In the genomic region with DNA sequence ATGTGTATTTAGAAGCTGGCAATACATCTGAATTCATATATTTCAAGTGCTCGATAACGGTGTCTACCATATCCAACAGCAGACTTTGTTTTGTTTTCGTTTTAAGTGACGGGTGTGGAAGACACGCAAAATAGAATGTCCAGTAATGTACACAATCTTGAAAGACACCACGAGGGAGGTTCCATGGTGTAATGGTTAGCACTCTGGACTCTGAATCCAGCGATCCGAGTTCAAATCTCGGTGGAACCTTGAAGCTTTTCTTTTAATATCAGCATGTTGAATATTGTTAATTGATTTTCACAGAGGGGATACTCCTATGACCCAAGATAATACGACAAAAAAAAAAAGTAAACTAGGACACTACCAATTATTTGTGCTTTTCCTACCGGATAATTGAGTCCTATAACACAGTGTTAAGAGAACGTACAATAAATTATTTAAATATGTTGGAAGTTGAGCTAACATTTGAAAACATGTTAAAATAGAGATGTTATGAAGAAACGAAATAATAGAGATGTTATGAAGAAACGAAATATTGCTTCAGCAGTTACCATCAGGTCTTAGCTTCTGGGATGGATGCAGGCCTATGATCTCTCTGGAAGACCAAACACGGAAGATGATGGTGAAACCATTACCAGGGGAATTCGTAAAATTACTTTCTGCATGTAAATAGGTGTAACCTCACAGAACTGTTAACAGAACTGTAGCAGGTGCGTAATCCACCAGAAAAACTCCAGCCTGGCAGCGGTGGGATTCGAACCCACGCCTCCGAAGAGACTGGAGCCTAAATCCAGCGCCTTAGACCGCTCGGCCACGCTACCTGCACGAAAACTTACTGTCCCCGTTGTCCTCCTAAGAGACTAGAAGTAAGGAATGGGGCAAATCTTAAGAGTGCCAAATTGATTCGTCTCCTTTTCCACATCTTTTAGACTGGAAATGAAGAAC, we compare ENCODE assay signal across 1 cellular context.
TF ChIP-seq lines count a peak whose summit lies in the region.

No MANE protein-coding gene starts in this region.

TF ChIP-seq in HEK293, 187 proteins besides CTCF, POLR2A, EP300 and RAD21 (continued from another document and continues in another):
- TF ChIP-seq PRDM1 (tag by site-specific recombination; IDR thresholded peaks at IDR 0.05): peak; percentile 87
- no peak for TF ChIP-seq GLIS1 (tag by site-specific recombination; IDR thresholded peaks at IDR 0.05)
- peak; percentile 42; the same call in 1 of the 2 replicates for TF ChIP-seq KLF7 (tag by site-specific recombination; IDR thresholded peaks at IDR 0.05; ENCODE audit: borderline replicate concordance)
- peak; percentile 75 for TF ChIP-seq PATZ1 (tag by site-specific recombination; IDR thresholded peaks at IDR 0.05)
- TF ChIP-seq GLI2 (tag by site-specific recombination; IDR thresholded peaks at IDR 0.05; ENCODE audit: borderline replicate concordance, low read depth): peak; percentile 15; the same call in 1 of the 2 replicates
- peak; percentile 19; the same call in 1 of the 2 replicates for TF ChIP-seq GFI1B (tag by site-specific recombination; IDR thresholded peaks at IDR 0.05)
- no peak for TF ChIP-seq ZNF223 (tag by site-specific recombination; IDR thresholded peaks at IDR 0.05)
- TF ChIP-seq ZNF580 (tag by site-specific recombination; IDR thresholded peaks at IDR 0.05): 0 out of 2 replicates have a peak, but pooled peaks have one; percentile 21
- TF ChIP-seq ZBTB11 (tag by site-specific recombination; conservative IDR thresholded peaks at IDR 0.05; ENCODE audit: low read depth): peak; percentile 50; the same call in 1 of the 2 replicates
- TF ChIP-seq ZNF362 (tag by site-specific recombination; IDR thresholded peaks at IDR 0.05): peak; percentile 79
- no peak for TF ChIP-seq ZNF202 (tag by site-specific recombination; IDR thresholded peaks at IDR 0.05; ENCODE audit: borderline replicate concordance)
- no peak for TF ChIP-seq ZNF530 (tag by site-specific recombination; IDR thresholded peaks at IDR 0.05; ENCODE audit: low read depth)
- TF ChIP-seq ATF2 (tag by site-specific recombination; IDR thresholded peaks at IDR 0.05; ENCODE audit: low read depth): no peak; the same call in 1 of the 2 replicates
- TF ChIP-seq HOXC10 (CRISPR knock-in tag; IDR thresholded peaks at IDR 0.05): 0 out of 2 replicates have a peak, but pooled peaks have one; percentile 16
- TF ChIP-seq ZSCAN16 (tag by site-specific recombination; IDR thresholded peaks at IDR 0.05): peak; percentile 93
- TF ChIP-seq ZNF600 (tag by site-specific recombination; IDR thresholded peaks at IDR 0.05): no peak; the same call in 1 of the 2 replicates
- no peak for TF ChIP-seq ZNF488 (tag by site-specific recombination; IDR thresholded peaks at IDR 0.05)
- TF ChIP-seq, protein P1, sequence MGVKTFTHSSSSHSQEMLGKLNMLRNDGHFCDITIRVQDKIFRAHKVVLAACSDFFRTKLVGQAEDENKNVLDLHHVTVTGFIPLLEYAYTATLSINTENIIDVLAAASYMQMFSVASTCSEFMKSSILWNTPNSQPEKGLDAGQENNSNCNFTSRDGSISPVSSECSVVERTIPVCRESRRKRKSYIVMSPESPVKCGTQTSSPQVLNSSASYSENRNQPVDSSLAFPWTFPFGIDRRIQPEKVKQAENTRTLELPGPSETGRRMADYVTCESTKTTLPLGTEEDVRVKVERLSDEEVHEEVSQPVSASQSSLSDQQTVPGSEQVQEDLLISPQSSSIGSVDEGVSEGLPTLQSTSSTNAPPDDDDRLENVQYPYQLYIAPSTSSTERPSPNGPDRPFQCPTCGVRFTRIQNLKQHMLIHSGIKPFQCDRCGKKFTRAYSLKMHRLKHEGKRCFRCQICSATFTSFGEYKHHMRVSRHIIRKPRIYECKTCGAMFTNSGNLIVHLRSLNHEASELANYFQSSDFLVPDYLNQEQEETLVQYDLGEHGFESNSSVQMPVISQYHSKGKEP (tag by site-specific recombination; IDR thresholded peaks at IDR 0.05): peak; percentile 83
- TF ChIP-seq SP7 (tag by site-specific recombination; IDR thresholded peaks at IDR 0.05): no peak
- no peak for TF ChIP-seq ZNF791 (tag by site-specific recombination; IDR thresholded peaks at IDR 0.05)
- TF ChIP-seq YY2 (tag by site-specific recombination; IDR thresholded peaks at IDR 0.05): no peak
- peak; percentile 69; the same call in 1 of the 2 replicates for TF ChIP-seq ZNF785 (tag by site-specific recombination; IDR thresholded peaks at IDR 0.05)
- TF ChIP-seq TRIM28 (IDR thresholded peaks at IDR 0.05; ENCODE audit: borderline replicate concordance, low read length): peak; percentile 93
- no peak for TF ChIP-seq ZNF133 (tag by site-specific recombination; IDR thresholded peaks at IDR 0.05)
- TF ChIP-seq ZEB2 (tag by site-specific recombination; IDR thresholded peaks at IDR 0.05): peak; percentile 88
- no peak for TF ChIP-seq ZXDB (tag by site-specific recombination; IDR thresholded peaks at IDR 0.05)
- peak; percentile 59 for TF ChIP-seq KLF16 (tag by site-specific recombination; IDR thresholded peaks at IDR 0.05)
- 0 out of 2 replicates have a peak, but pooled peaks have one; percentile 15 for TF ChIP-seq ZBTB7A (tag by site-specific recombination; IDR thresholded peaks at IDR 0.05; ENCODE audit: low read depth)
- peak; percentile 29 for TF ChIP-seq ZBTB26 (tag by site-specific recombination; optimal IDR thresholded peaks at IDR 0.05)
- TF ChIP-seq ZNF248 (tag by site-specific recombination; IDR thresholded peaks at IDR 0.05): no peak
- TF ChIP-seq YY1 (tag by site-specific recombination; IDR thresholded peaks at IDR 0.05): peak; percentile 5; the same call in 1 of the 2 replicates
- TF ChIP-seq ZBTB1 (tag by site-specific recombination; IDR thresholded peaks at IDR 0.05): no peak
- TF ChIP-seq, protein P2, sequence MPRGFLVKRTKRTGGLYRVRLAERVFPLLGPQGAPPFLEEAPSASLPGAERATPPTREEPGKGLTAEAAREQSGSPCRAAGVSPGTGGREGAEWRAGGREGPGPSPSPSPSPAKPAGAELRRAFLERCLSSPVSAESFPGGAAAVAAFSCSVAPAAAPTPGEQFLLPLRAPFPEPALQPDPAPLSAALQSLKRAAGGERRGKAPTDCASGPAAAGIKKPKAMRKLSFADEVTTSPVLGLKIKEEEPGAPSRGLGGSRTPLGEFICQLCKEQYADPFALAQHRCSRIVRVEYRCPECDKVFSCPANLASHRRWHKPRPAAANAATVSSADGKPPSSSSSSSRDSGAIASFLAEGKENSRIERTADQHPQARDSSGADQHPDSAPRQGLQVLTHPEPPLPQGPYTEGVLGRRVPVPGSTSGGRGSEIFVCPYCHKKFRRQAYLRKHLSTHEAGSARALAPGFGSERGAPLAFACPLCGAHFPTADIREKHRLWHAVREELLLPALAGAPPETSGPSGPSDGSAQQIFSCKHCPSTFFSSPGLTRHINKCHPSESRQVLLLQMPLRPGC (tag by site-specific recombination; IDR thresholded peaks at IDR 0.05): peak; percentile 73
- peak; percentile 75 for TF ChIP-seq ZNF629 (tag by site-specific recombination; IDR thresholded peaks at IDR 0.05)
- TF ChIP-seq ZNF324 (tag by site-specific recombination; IDR thresholded peaks at IDR 0.05): peak; percentile 27; the same call in 1 of the 2 replicates
- TF ChIP-seq OVOL3 (tag by site-specific recombination; IDR thresholded peaks at IDR 0.05): peak; percentile 53; the same call in 1 of the 2 replicates
- peak; percentile 38 for TF ChIP-seq ZNF558 (tag by site-specific recombination; IDR thresholded peaks at IDR 0.05)
- TF ChIP-seq SCRT2 (tag by site-specific recombination; IDR thresholded peaks at IDR 0.05): peak; percentile 62
- TF ChIP-seq ZNF404 (tag by site-specific recombination; IDR thresholded peaks at IDR 0.05): no peak
- no peak for TF ChIP-seq HOXD13 (CRISPR knock-in tag; IDR thresholded peaks at IDR 0.05; ENCODE audit: borderline replicate concordance)
